Comparison of ENCODE assay signal across 20 cellular contexts in genomic region chr7:44280993-44281721, GRCh38. TPM values are rescaled to one million over a fixed set of nuclear protein-coding genes. Genes with fewer than 3 reads are reported as not detected.
A peak's percentile ranks its signal among the peaks of the same experiment; 100 is the strongest.
DNase-seq lines count a peak whose midpoint lies in the region; ATAC-seq and TF ChIP-seq lines count a peak whose summit lies in the region.
"Had no signal": no experiment of that assay in that cellular context is flagged by ENCODE, and none has a peak within 500 bp of the region (broad histone marks: within the 10 kb centered on the region; RNA-seq: fewer than 3 reads in every experiment).

No MANE protein-coding gene starts in this region.

- H3K4me2 ChIP-seq in SK-N-SH, result no peak overlapping the region

- H3K9me3 ChIP-seq in SK-N-SH (no peaks in the 10 kb centered on the region), spleen (no peaks in the 10 kb centered on the region)
- H3K9me3 ChIP-seq: thoracic aorta had no signal

- H3K27ac ChIP-seq in SK-N-SH (ENCODE audit: low read depth in 2 of 2, low read length in 1 of 2) (no peak overlapping the region), angular gyrus (ENCODE audit: low read depth, low read length) (peak overlapping the region; percentile 29), spleen (no peak overlapping the region)
- H3K27ac ChIP-seq: 22Rv1, thoracic aorta had no signal

- ATAC-seq in SK-N-SH treated with all-trans-retinoic acid at 6 μM for 48 hours, result no peak
- ATAC-seq in left colon, result no peak
- ATAC-seq in HG03442 (IDR thresholded peaks at IDR 0.05; ENCODE audit: unreplicated experiment), result no peak

- TF ChIP-seq POLR2A in spleen (IDR thresholded peaks at IDR 0.05), result no peak

- intact Hi-C loops in left colon (cut with DNase I, micrococcal nuclease), result no loop called here
- intact Hi-C loops in spleen (cut with DNase I; ENCODE audit: low total_unique reads), result no loop called here

- peaks cover 4 to 71% of the 10 kb centered on the region in 2 experiments; a peak in 3 of 4 replicates for H3K4me1 ChIP-seq in SK-N-SH (ENCODE audit: control insufficient read depth in 1 of 2, insufficient read depth in 2 of 2, low read depth in 1 of 2, low read length in 1 of 2)
- no peaks in the 10 kb centered on the region for H3K4me1 ChIP-seq in spleen

- POLR2A ChIA-PET in SK-N-SH (lab: Yijun Ruan, JAX), result interaction anchor here (2.0 kb wide), 1 partner anchor 10 kb away, joined by 7 read pairs; no protein-coding TSS in a partner anchor

- TF ChIP-seq RAD21 in SK-N-SH (IDR thresholded peaks at IDR 0.05; ENCODE audit: low read length), result no peak

- no peaks in the 10 kb centered on the region for H3K9me2 ChIP-seq in SK-N-SH

- DNase-seq in SK-N-SH, result peak; percentile 28
- peak; percentile 1 to 12 for DNase-seq in left colon
- DNase-seq in spleen, result peak; percentile 56
- no peak for DNase-seq in HUDEP-2 (lab: John Stamatoyannopoulos, UW; ENCODE audit: unreplicated experiment in 76 of 76)
- no peak for DNase-seq in NCI-H446 (lab: John Stamatoyannopoulos, UW)
- DNase-seq: amygdala; effector CD4-positive, alpha-beta T cell; KG1; naive B cell; NCI-H1930; NCI-H748 treated with DMSO at 0.1 percent for 48 hours; small intestine; T1000 had no signal

- no peak overlapping the region for H3K4me3 ChIP-seq in SK-N-SH (ENCODE audit: low read depth in 2 of 2, low read length in 1 of 2)
- H3K4me3 ChIP-seq in spleen, result no peak overlapping the region
- H3K4me3 ChIP-seq: thoracic aorta had no signal

- H2AFZ ChIP-seq in SK-N-SH (ENCODE audit: low read depth), result no peak overlapping the region

- WGBS in SK-N-SH (ENCODE audit: low lambda C conversion rate), result 74% methylated on average over 14 of the region's 20 CpGs
- 83 to 92% (median 87%) methylated on average over 13 to 20 of the region's 20 CpGs for WGBS in spleen, 5 donors

- no peak for TF ChIP-seq EP300 in SK-N-SH (IDR thresholded peaks at IDR 0.05; ENCODE audit: borderline replicate concordance in 1 of 2, low read depth in 1 of 2, low read length in 1 of 2)

- TF ChIP-seq CTCF in SK-N-SH (IDR thresholded peaks at IDR 0.05), result no peak
- no peak for TF ChIP-seq CTCF in spleen (IDR thresholded peaks at IDR 0.05 in 8 of 11, conservative IDR thresholded peaks at IDR 0.05 in 3 of 11)

- H3F3A ChIP-seq in SK-N-SH (replicated peaks; ENCODE audit: insufficient read depth), result no peaks in the 10 kb centered on the region

- no peaks in the 10 kb centered on the region for H4K20me1 ChIP-seq in SK-N-SH (ENCODE audit: insufficient read depth)

- no peaks in the 10 kb centered on the region for H3K36me3 ChIP-seq in SK-N-SH (replicated peaks in 1 of 2; ENCODE audit: control insufficient read depth in 1 of 2, insufficient read depth in 2 of 2, low read length in 1 of 2)
- no peaks in the 10 kb centered on the region for H3K36me3 ChIP-seq in spleen
- H3K36me3 ChIP-seq: thoracic aorta had no signal

- H3K79me2 ChIP-seq in SK-N-SH (ENCODE audit: insufficient read depth), result no peaks in the 10 kb centered on the region

- no peak overlapping the region for H3K9ac ChIP-seq in SK-N-SH

- no peaks in the 10 kb centered on the region for H3K27me3 ChIP-seq in SK-N-SH (ENCODE audit: insufficient read depth)
- peaks cover 0 to 5% (median 0%) of the 10 kb centered on the region in 7 donors for H3K27me3 ChIP-seq in spleen (replicated peaks in 1 of 7)

- CTCF ChIA-PET in SK-N-SH (lab: Yijun Ruan, JAX), result interaction anchor here (1.5 to 5.9 kb wide), 3 partner anchors 27 to 40 kb away, joined by 3 to 34 read pairs (median 8); no protein-coding TSS in a partner anchor

TF ChIP-seq in SK-N-SH, 30 proteins besides CTCF, POLR2A, EP300 and RAD21 (continues in another document):
- no peak for TF ChIP-seq NFIC (IDR thresholded peaks at IDR 0.05; ENCODE audit: borderline replicate concordance)
- TF ChIP-seq MXI1 (IDR thresholded peaks at IDR 0.05; ENCODE audit: low read depth, low read length), result no peak
- TF ChIP-seq USF1 (IDR thresholded peaks at IDR 0.05; ENCODE audit: borderline replicate concordance, low read depth), result no peak
- no peak for TF ChIP-seq PBX3 (IDR thresholded peaks at IDR 0.05)
- TF ChIP-seq TCF12 (IDR thresholded peaks at IDR 0.05), result no peak
- no peak for TF ChIP-seq POLR2AphosphoS5 (IDR thresholded peaks at IDR 0.05; ENCODE audit: low read depth, low read length)
- no peak for TF ChIP-seq NRF1 (IDR thresholded peaks at IDR 0.05; ENCODE audit: low read depth, low read length)
- no peak for TF ChIP-seq RXRA (IDR thresholded peaks at IDR 0.05; ENCODE audit: borderline replicate concordance, low read depth)

TF ChIP-seq in SK-N-SH treated with all-trans-retinoic acid at 6 μM for 48 hours, 23 proteins besides CTCF, POLR2A, EP300 and RAD21:
- TF ChIP-seq ZNF8 (CRISPR knock-in tag; IDR thresholded peaks at IDR 0.05) (no peak), ZFP3 (CRISPR knock-in tag; IDR thresholded peaks at IDR 0.05) (no peak), GLIS3 (CRISPR knock-in tag; IDR thresholded peaks at IDR 0.05) (no peak), SNAI2 (CRISPR knock-in tag; IDR thresholded peaks at IDR 0.05) (no peak), CREB5 (CRISPR knock-in tag; IDR thresholded peaks at IDR 0.05; ENCODE audit: low read depth) (no peak)

RNA-seq across cellular contexts. Expression of gene CAMK2B, which starts 44.2 kb away (rescaled TPM):
- polyA plus RNA-seq in SK-N-SH (2012; rRNA removed) (0.10 and 0.20 TPM in 2 replicates), spleen (1 to 10 TPM in 1 of 3 donors, under 1 TPM in 2; 0.57 to 1.1 (median 0.65) TPM)
- 0.13 and 0.17 TPM in 2 replicates for polyA plus RNA-seq in SK-N-SH (2012; cell fraction: cytosol; rRNA removed)
- 0.15 and 0.19 TPM in 2 replicates for polyA plus RNA-seq in SK-N-SH (2012; cell fraction: nucleus; rRNA removed)
- total RNA-seq in left colon (under 1 TPM; 0.61 to 0.76 TPM), spleen (1 to 10 TPM in 1 of 7 donors, under 1 TPM in 4, not detected in 2; 0.20 to 2.9 (median 0.29) TPM)
- total RNA-seq: fibroblast of villous mesenchyme had no signal
- polyA plus RNA-seq: CD8-positive, alpha-beta memory T cell had no signal

Comparison
In these comparisons a context has a peak if more than half of its experiments do, and no peak if none do; other contexts are left out.
1. DNase-seq: peak in SK-N-SH (single experiment), left colon (2 of 2) and spleen (single experiment); none in HUDEP-2 (0 of 76) and NCI-H446 (0 of 2).